Comparison of ENCODE assay signal across 12 cellular contexts in the genomic region with DNA sequence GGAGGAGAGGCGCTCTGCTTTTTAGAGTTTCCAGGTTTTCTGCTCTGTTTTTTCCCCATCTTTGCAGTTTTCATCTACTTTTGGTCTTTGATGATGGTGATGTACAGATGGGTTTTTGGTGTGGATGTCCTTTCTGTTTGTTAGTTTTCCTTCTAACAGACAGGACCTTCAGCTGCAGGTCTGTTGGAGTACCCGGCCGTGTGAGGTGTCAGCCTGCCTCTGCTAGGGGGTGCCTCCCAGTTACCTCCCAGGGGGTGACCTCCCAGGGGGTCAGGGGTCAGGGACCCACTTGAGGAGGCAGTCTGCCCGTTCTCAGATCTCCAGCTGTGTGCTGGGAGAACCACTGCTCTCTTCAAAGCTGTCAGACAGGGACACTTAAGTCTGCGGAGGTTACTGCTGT. TPM values are rescaled to one million over a fixed set of nuclear protein-coding genes. Genes with fewer than 3 reads are reported as not detected.
A peak's percentile ranks its signal among the peaks of the same experiment; 100 is the strongest.
DNase-seq lines count a peak whose midpoint lies in the region; ATAC-seq and TF ChIP-seq lines count a peak whose summit lies in the region.
"Not testable (repeated sequence)": the region's sequence is repeated elsewhere in the genome, so short reads cannot be mapped to it uniquely, and the experiment has no call there.
"Had no signal": no experiment of that assay in that cellular context is flagged by ENCODE, and none has a peak within 500 bp of the region (broad histone marks: within the 10 kb centered on the region; RNA-seq: fewer than 3 reads in every experiment).

No MANE protein-coding gene starts in this region.

- not testable (repeated sequence) for H3K36me3 Mint-ChIP-seq in GM23338 (ENCODE audit: low read depth); WTC11

- H2AFZ ChIP-seq in GM23338 = not testable (repeated sequence)

- not testable (repeated sequence) for H3K27me3 ChIP-seq in GM23338 (ENCODE audit: insufficient read depth)

- peak overlapping the region; percentile 60; the same call in 1 of the 2 replicates for H3K4me2 ChIP-seq in GM23338

- CTCF ChIA-PET in WTC11 (lab: Charles Lee) = not testable (repeated sequence)

- H3K27me3 Mint-ChIP-seq in GM23338 (ENCODE audit: insufficient read depth, low read depth, poor library complexity); WTC11 (ENCODE audit: low read depth): not testable (repeated sequence)

- not testable (repeated sequence) for H3K79me2 ChIP-seq in GM23338 (replicated peaks; ENCODE audit: insufficient read depth)

- not testable (repeated sequence) for TF ChIP-seq CTCF in GM23338 (conservative IDR thresholded peaks at IDR 0.05; ENCODE audit: low read depth in 2 of 2); WTC11 (IDR thresholded peaks at IDR 0.05)

- H3K27ac ChIP-seq in GM23338 (ENCODE audit: low read depth) = not testable (repeated sequence)

- not testable (repeated sequence) for DNase-seq in GM23338 (ENCODE audit: low spot score); WTC11 (ENCODE audit: low spot score)

- H3F3A ChIP-seq in GM23338 (replicated peaks; ENCODE audit: low read depth) = not testable (repeated sequence)

- not testable (repeated sequence) for H4K20me1 ChIP-seq in GM23338 (replicated peaks; ENCODE audit: insufficient read depth)

- not testable (repeated sequence) for H3K4me1 Mint-ChIP-seq in GM23338, WTC11

- not testable (repeated sequence) for H3K27ac Mint-ChIP-seq in GM23338, WTC11

- not testable (repeated sequence) for H3K9me2 ChIP-seq in GM23338 (ENCODE audit: insufficient read depth)

- not testable (repeated sequence) for H3K9me3 Mint-ChIP-seq in GM23338, WTC11

- POLR2A ChIA-PET in WTC11 (lab: Charles Lee) = not testable (repeated sequence)

- H3K4me1 ChIP-seq in GM23338 (ENCODE audit: insufficient read depth) = not testable (repeated sequence)

- H3K36me3 ChIP-seq in GM23338 (ENCODE audit: insufficient read depth) = not testable (repeated sequence)

- H3K4me3 ChIP-seq in GM23338 = not testable (repeated sequence)

- not testable (repeated sequence) for H3K4me3 Mint-ChIP-seq in GM23338, WTC11

- ATAC-seq in GM23338 (peak; percentile 61), WTC11 (peak; percentile 83)

RNA-seq across cellular contexts. Expression of a gene that starts 22.5 kb away (rescaled TPM):
- total RNA-seq in GM23338 (2014; rRNA removed; shearing (Covaris generic)) = not detected in 2 replicates
- polyA plus RNA-seq in GM23338 (2016; fragmentation: Nextera tagmentation; extraction: Ambion mirVana) = not detected in 2 replicates
- 0.14 TPM in 1 of 3 replicates, not detected in the others for total RNA-seq in WTC11 (2021)
- total RNA-seq: A172; A673; CD4-positive, alpha-beta T cell; CD4-positive, CD25-positive, alpha-beta regulatory T cell; CD8-positive, alpha-beta T cell had no signal
- polyA plus RNA-seq: AG04450; BJ; CD14-positive monocyte; CD4-positive, alpha-beta memory T cell; CD4-positive, CD25-positive, alpha-beta regulatory T cell; CD8-positive, alpha-beta memory T cell had no signal

RNA-seq across cellular contexts. Expression of a gene that starts 38.7 kb away (rescaled TPM):
- 32.1 and 40.0 TPM in 2 replicates for total RNA-seq in GM23338 (2014; rRNA removed; shearing (Covaris generic))
- polyA plus RNA-seq in GM23338 (2016; fragmentation: Nextera tagmentation; extraction: Ambion mirVana) = 49.5 and 70.3 TPM in 2 replicates
- total RNA-seq in WTC11 (2021) = 39.0 to 40.7 TPM (median 40.3 TPM) in 3 replicates
